In the genomic region with DNA sequence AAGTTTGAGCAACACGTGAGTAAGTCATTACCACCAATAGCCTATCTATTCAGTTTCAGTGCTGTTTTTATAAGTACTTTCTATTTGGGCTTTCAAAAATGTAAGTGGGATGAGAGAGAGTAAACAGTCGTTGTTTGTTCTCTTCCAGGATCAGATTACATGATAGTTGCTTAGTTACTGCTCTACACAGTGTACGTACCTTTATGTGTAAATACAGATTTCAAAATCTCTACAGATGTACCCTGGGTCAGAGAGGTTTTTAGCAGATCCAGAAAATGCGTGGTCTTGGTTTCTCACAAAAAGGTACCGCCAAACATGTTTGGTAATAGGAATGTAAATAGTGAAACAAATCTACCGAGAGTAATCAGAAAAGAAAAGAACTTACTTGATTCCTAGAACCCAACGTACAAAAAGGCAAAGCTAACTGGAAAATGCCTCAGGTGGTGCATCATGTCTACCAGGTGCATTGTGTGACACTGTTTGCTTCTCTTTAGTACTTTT, we compare ENCODE assay signal across 1 cellular context.
TF ChIP-seq lines count a peak whose summit lies in the region.

No MANE protein-coding gene starts in this region.

TF ChIP-seq in HepG2, 621 proteins besides CTCF, POLR2A, EP300 and RAD21 (continued from another document and continues in another):
- TF ChIP-seq, protein P1, sequence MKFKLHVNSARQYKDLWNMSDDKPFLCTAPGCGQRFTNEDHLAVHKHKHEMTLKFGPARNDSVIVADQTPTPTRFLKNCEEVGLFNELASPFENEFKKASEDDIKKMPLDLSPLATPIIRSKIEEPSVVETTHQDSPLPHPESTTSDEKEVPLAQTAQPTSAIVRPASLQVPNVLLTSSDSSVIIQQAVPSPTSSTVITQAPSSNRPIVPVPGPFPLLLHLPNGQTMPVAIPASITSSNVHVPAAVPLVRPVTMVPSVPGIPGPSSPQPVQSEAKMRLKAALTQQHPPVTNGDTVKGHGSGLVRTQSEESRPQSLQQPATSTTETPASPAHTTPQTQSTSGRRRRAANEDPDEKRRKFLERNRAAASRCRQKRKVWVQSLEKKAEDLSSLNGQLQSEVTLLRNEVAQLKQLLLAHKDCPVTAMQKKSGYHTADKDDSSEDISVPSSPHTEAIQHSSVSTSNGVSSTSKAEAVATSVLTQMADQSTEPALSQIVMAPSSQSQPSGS (CRISPR knock-in tag; IDR thresholded peaks at IDR 0.05), result peak; percentile 56; the same call in 1 of the 2 replicates
- TF ChIP-seq, protein P2, sequence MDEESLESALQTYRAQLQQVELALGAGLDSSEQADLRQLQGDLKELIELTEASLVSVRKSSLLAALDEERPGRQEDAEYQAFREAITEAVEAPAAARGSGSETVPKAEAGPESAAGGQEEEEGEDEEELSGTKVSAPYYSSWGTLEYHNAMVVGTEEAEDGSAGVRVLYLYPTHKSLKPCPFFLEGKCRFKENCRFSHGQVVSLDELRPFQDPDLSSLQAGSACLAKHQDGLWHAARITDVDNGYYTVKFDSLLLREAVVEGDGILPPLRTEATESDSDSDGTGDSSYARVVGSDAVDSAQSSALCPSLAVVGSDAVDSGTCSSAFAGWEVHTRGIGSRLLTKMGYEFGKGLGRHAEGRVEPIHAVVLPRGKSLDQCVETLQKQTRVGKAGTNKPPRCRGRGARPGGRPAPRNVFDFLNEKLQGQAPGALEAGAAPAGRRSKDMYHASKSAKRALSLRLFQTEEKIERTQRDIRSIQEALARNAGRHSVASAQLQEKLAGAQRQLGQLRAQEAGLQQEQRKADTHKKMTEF (CRISPR knock-in tag; IDR thresholded peaks at IDR 0.05), result peak; percentile 84
- TF ChIP-seq ZNF564 (CRISPR knock-in tag; IDR thresholded peaks at IDR 0.05) (no peak), WIZ (CRISPR knock-in tag; IDR thresholded peaks at IDR 0.05) (no peak), SP2 (CRISPR knock-in tag; IDR thresholded peaks at IDR 0.05) (no peak), MTA3 (CRISPR knock-in tag; IDR thresholded peaks at IDR 0.05) (no peak), FOXJ3 (CRISPR knock-in tag; IDR thresholded peaks at IDR 0.05; ENCODE audit: borderline replicate concordance) (peak; percentile 98), ZNF747 (CRISPR knock-in tag; IDR thresholded peaks at IDR 0.05; ENCODE audit: borderline replicate concordance) (no peak), SRY (CRISPR knock-in tag; IDR thresholded peaks at IDR 0.05) (no peak), GATAD1 (CRISPR knock-in tag; IDR thresholded peaks at IDR 0.05) (peak; percentile 27; the same call in 1 of the 2 replicates), CAMTA2 (CRISPR knock-in tag; IDR thresholded peaks at IDR 0.05; ENCODE audit: borderline replicate concordance) (no peak), MBNL3 (CRISPR knock-in tag; conservative IDR thresholded peaks at IDR 0.05) (no peak), ZNF7 (CRISPR knock-in tag; IDR thresholded peaks at IDR 0.05) (no peak), CHD4 (IDR thresholded peaks at IDR 0.05; ENCODE audit: borderline replicate concordance, low read length) (no peak), NR2F1 (CRISPR knock-in tag; IDR thresholded peaks at IDR 0.05) (peak in 1 of 2 experiments; percentile 53; a peak in 1 of 4 replicates), CREM (IDR thresholded peaks at IDR 0.05) (peak; percentile 65; the same call in 1 of the 2 replicates), CREM (CRISPR knock-in tag; IDR thresholded peaks at IDR 0.05) (no peak), HNF4A (CRISPR knock-in tag; IDR thresholded peaks at IDR 0.05) (peak; percentile 66), NFIC (IDR thresholded peaks at IDR 0.05; ENCODE audit: low read length) (peak; percentile 82; the same call in 1 of the 2 replicates), CBX2 (IDR thresholded peaks at IDR 0.05; ENCODE audit: low read depth, low read length) (no peak), CBX2 (CRISPR knock-in tag; IDR thresholded peaks at IDR 0.05; ENCODE audit: low read depth) (no peak), TBX3 (IDR thresholded peaks at IDR 0.05; ENCODE audit: borderline replicate concordance) (peak; percentile 76), RBAK (CRISPR knock-in tag; IDR thresholded peaks at IDR 0.05) (no peak), ZBTB42 (CRISPR knock-in tag; IDR thresholded peaks at IDR 0.05) (no peak), KDM3A (CRISPR knock-in tag; IDR thresholded peaks at IDR 0.05; ENCODE audit: low read depth) (peak; percentile 21; the same call in 1 of the 2 replicates), ZNF816 (CRISPR knock-in tag; IDR thresholded peaks at IDR 0.05; ENCODE audit: borderline replicate concordance) (0 out of 2 replicates have a peak, but pooled peaks have one; percentile 33), ZNF337 (CRISPR knock-in tag; IDR thresholded peaks at IDR 0.05; ENCODE audit: borderline replicate concordance, low read depth) (no peak), TEAD3 (CRISPR knock-in tag; optimal IDR thresholded peaks at IDR 0.05; ENCODE audit: borderline replicate concordance) (peak; percentile 68), LCORL (IDR thresholded peaks at IDR 0.05) (peak; percentile 53; the same call in 1 of the 2 replicates), LCORL (CRISPR knock-in tag; IDR thresholded peaks at IDR 0.05) (peak; percentile 75; the same call in 1 of the 2 replicates)
- TF ChIP-seq, protein P3, sequence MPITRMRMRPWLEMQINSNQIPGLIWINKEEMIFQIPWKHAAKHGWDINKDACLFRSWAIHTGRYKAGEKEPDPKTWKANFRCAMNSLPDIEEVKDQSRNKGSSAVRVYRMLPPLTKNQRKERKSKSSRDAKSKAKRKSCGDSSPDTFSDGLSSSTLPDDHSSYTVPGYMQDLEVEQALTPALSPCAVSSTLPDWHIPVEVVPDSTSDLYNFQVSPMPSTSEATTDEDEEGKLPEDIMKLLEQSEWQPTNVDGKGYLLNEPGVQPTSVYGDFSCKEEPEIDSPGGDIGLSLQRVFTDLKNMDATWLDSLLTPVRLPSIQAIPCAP (CRISPR knock-in tag; IDR thresholded peaks at IDR 0.05; ENCODE audit: low read depth), result no peak
- TF ChIP-seq, protein P4, sequence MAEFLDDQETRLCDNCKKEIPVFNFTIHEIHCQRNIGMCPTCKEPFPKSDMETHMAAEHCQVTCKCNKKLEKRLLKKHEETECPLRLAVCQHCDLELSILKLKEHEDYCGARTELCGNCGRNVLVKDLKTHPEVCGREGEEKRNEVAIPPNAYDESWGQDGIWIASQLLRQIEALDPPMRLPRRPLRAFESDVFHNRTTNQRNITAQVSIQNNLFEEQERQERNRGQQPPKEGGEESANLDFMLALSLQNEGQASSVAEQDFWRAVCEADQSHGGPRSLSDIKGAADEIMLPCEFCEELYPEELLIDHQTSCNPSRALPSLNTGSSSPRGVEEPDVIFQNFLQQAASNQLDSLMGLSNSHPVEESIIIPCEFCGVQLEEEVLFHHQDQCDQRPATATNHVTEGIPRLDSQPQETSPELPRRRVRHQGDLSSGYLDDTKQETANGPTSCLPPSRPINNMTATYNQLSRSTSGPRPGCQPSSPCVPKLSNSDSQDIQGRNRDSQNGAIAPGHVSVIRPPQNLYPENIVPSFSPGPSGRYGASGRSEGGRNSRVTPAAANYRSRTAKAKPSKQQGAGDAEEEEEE (CRISPR knock-in tag; IDR thresholded peaks at IDR 0.05; ENCODE audit: borderline replicate concordance), result no peak
- TF ChIP-seq, protein P5, sequence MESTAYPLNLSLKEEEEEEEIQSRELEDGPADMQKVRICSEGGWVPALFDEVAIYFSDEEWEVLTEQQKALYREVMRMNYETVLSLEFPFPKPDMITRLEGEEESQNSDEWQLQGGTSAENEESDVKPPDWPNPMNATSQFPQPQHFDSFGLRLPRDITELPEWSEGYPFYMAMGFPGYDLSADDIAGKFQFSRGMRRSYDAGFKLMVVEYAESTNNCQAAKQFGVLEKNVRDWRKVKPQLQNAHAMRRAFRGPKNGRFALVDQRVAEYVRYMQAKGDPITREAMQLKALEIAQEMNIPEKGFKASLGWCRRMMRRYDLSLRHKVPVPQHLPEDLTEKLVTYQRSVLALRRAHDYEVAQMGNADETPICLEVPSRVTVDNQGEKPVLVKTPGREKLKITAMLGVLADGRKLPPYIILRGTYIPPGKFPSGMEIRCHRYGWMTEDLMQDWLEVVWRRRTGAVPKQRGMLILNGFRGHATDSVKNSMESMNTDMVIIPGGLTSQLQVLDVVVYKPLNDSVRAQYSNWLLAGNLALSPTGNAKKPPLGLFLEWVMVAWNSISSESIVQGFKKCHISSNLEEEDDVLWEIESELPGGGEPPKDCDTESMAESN (CRISPR knock-in tag; conservative IDR thresholded peaks at IDR 0.05), result no peak
- TF ChIP-seq, protein P6, sequence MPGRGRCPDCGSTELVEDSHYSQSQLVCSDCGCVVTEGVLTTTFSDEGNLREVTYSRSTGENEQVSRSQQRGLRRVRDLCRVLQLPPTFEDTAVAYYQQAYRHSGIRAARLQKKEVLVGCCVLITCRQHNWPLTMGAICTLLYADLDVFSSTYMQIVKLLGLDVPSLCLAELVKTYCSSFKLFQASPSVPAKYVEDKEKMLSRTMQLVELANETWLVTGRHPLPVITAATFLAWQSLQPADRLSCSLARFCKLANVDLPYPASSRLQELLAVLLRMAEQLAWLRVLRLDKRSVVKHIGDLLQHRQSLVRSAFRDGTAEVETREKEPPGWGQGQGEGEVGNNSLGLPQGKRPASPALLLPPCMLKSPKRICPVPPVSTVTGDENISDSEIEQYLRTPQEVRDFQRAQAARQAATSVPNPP (CRISPR knock-in tag; IDR thresholded peaks at IDR 0.05), result no peak
- TF ChIP-seq, protein P7, sequence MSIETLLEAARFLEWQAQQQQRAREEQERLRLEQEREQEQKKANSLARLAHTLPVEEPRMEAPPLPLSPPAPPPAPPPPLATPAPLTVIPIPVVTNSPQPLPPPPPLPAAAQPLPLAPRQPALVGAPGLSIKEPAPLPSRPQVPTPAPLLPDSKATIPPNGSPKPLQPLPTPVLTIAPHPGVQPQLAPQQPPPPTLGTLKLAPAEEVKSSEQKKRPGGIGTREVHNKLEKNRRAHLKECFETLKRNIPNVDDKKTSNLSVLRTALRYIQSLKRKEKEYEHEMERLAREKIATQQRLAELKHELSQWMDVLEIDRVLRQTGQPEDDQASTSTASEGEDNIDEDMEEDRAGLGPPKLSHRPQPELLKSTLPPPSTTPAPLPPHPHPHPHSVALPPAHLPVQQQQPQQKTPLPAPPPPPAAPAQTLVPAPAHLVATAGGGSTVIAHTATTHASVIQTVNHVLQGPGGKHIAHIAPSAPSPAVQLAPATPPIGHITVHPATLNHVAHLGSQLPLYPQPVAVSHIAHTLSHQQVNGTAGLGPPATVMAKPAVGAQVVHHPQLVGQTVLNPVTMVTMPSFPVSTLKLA (IDR thresholded peaks at IDR 0.05), result no peak
- TF ChIP-seq, protein P8, sequence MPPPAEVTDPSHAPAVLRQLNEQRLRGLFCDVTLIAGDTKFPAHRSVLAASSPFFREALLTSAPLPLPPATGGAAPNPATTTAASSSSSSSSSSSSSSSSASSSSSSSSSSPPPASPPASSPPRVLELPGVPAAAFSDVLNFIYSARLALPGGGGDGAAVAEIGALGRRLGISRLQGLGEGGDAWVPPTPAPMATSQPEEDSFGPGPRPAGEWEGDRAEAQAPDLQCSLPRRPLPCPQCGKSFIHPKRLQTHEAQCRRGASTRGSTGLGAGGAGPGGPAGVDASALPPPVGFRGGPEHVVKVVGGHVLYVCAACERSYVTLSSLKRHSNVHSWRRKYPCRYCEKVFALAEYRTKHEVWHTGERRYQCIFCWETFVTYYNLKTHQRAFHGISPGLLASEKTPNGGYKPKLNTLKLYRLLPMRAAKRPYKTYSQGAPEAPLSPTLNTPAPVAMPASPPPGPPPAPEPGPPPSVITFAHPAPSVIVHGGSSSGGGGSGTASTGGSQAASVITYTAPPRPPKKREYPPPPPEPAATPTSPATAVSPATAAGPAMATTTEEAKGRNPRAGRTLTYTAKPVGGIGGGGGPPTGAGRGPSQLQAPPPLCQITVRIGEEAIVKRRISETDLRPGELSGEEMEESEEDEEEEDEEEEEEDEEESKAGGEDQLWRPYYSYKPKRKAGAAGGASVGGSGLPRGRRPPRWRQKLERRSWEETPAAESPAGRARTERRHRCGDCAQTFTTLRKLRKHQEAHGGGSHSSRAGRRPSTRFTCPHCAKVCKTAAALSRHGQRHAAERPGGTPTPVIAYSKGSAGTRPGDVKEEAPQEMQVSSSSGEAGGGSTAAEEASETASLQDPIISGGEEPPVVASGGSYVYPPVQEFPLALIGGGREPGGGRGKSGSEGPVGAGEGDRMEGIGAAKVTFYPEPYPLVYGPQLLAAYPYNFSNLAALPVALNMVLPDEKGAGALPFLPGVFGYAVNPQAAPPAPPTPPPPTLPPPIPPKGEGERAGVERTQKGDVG (CRISPR knock-in tag; IDR thresholded peaks at IDR 0.05; ENCODE audit: borderline replicate concordance), result no peak
- TF ChIP-seq, protein P9, sequence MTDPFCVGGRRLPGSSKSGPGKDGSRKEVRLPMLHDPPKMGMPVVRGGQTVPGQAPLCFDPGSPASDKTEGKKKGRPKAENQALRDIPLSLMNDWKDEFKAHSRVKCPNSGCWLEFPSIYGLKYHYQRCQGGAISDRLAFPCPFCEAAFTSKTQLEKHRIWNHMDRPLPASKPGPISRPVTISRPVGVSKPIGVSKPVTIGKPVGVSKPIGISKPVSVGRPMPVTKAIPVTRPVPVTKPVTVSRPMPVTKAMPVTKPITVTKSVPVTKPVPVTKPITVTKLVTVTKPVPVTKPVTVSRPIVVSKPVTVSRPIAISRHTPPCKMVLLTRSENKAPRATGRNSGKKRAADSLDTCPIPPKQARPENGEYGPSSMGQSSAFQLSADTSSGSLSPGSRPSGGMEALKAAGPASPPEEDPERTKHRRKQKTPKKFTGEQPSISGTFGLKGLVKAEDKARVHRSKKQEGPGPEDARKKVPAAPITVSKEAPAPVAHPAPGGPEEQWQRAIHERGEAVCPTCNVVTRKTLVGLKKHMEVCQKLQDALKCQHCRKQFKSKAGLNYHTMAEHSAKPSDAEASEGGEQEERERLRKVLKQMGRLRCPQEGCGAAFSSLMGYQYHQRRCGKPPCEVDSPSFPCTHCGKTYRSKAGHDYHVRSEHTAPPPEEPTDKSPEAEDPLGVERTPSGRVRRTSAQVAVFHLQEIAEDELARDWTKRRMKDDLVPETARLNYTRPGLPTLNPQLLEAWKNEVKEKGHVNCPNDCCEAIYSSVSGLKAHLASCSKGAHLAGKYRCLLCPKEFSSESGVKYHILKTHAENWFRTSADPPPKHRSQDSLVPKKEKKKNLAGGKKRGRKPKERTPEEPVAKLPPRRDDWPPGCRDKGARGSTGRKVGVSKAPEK (CRISPR knock-in tag; IDR thresholded peaks at IDR 0.05; ENCODE audit: borderline replicate concordance), result no peak
- TF ChIP-seq, protein P10, sequence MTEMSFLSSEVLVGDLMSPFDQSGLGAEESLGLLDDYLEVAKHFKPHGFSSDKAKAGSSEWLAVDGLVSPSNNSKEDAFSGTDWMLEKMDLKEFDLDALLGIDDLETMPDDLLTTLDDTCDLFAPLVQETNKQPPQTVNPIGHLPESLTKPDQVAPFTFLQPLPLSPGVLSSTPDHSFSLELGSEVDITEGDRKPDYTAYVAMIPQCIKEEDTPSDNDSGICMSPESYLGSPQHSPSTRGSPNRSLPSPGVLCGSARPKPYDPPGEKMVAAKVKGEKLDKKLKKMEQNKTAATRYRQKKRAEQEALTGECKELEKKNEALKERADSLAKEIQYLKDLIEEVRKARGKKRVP (CRISPR knock-in tag; IDR thresholded peaks at IDR 0.05), result peak in 1 of 2 experiments; percentile 56; a peak in 2 of 4 replicates
- TF ChIP-seq, protein P11, sequence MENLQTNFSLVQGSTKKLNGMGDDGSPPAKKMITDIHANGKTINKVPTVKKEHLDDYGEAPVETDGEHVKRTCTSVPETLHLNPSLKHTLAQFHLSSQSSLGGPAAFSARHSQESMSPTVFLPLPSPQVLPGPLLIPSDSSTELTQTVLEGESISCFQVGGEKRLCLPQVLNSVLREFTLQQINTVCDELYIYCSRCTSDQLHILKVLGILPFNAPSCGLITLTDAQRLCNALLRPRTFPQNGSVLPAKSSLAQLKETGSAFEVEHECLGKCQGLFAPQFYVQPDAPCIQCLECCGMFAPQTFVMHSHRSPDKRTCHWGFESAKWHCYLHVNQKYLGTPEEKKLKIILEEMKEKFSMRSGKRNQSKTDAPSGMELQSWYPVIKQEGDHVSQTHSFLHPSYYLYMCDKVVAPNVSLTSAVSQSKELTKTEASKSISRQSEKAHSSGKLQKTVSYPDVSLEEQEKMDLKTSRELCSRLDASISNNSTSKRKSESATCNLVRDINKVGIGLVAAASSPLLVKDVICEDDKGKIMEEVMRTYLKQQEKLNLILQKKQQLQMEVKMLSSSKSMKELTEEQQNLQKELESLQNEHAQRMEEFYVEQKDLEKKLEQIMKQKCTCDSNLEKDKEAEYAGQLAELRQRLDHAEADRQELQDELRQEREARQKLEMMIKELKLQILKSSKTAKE (CRISPR knock-in tag; IDR thresholded peaks at IDR 0.05; ENCODE audit: borderline replicate concordance), result no peak
